Comparison of ENCODE assay signal across 8 cellular contexts in genomic region chr19:49497790-49498106, GRCh38. TPM values are rescaled to one million over a fixed set of nuclear protein-coding genes. Genes with fewer than 3 reads are reported as not detected.
DNase-seq lines count a peak whose midpoint lies in the region; ATAC-seq and TF ChIP-seq lines count a peak whose summit lies in the region.

No MANE protein-coding gene starts in this region.

- no peaks in the 10 kb centered on the region for H3K9me3 Mint-ChIP-seq in natural killer cell

- no peak overlapping the region for H2AFZ ChIP-seq in mammary epithelial cell (ENCODE audit: low read depth, low read length)

- H3K4me2 ChIP-seq in mammary epithelial cell (ENCODE audit: insufficient read depth, low read depth, low read length) = peak overlapping the region; percentile 79

- intact Hi-C loops in mammary epithelial cell (cut with micrococcal nuclease) = no loop called here
- intact Hi-C loops in natural killer cell (cut with micrococcal nuclease) = loop anchor here (2.0 kb wide), 1 partner anchor 45 kb away; the partner anchor contains the start of gene ALDH16A1
- intact Hi-C loops in posterior vena cava (cut with DNase I) = no loop called here

- peaks cover 56 to 65% of the 10 kb centered on the region in 2 donors for H3K4me1 Mint-ChIP-seq in natural killer cell

- H3K4me1 ChIP-seq in mammary epithelial cell (ENCODE audit: insufficient read depth, low read length) = peaks cover 12% of the 10 kb centered on the region

- dilution Hi-C loops in mammary epithelial cell (cut with HindIII; ENCODE audit: low sequenced_read_pairs) = no loop called here

- BruUV-seq in mammary epithelial cell (replicated peaks; lab: Mats Ljungman, UMichigan) = no TSS peak

- WGBS in mammary epithelial cell (ENCODE audit: low coverage, missing lambda C conversion rate) = 87% methylated on average over 11 of the region's 12 CpGs

- peaks cover 33% of the 10 kb centered on the region for H3K79me2 ChIP-seq in mammary epithelial cell (ENCODE audit: insufficient read depth, low read length)

- CTCF ChIA-PET in mammary epithelial cell (lab: Charles Lee; ENCODE audit: low non-redundant PET) = no interaction called here

- no peaks in the 10 kb centered on the region for H3K27me3 Mint-ChIP-seq in natural killer cell (ENCODE audit: low read depth in 2 of 2)

- peak overlapping the region; percentile 95 for H3K27ac ChIP-seq in mammary epithelial cell (ENCODE audit: insufficient read depth, low read depth, low read length)

- in situ Hi-C loops in mammary epithelial cell (cut with MboI; ENCODE audit: low sequenced_read_pairs in 2 of 2) (loop anchor here in 1 of 2 donors (5.0 kb wide), 1 partner anchor 180 kb away; the partner anchor contains the start of gene PRMT1), GM13976 (cut with MboI; ENCODE audit: low sequenced_read_pairs, unreplicated experiment) (no loop called here)

- peak overlapping the region; percentile 97 to 98 for H3K27ac Mint-ChIP-seq in natural killer cell

- H3K27me3 ChIP-seq in mammary epithelial cell (ENCODE audit: insufficient read depth, low read length) = no peaks in the 10 kb centered on the region

- H3K36me3 Mint-ChIP-seq in natural killer cell = peaks cover 4% of the 10 kb centered on the region

- H3K4me3 Mint-ChIP-seq in natural killer cell = peak overlapping the region; percentile 99

- peak overlapping the region; percentile 100 for H3K9ac ChIP-seq in mammary epithelial cell (ENCODE audit: insufficient read depth, low read length)

- peak overlapping the region; percentile 97 for H3K4me3 ChIP-seq in AG10803 (ENCODE audit: low read length)
- peak overlapping the region; percentile 72 for H3K4me3 ChIP-seq in LNCaP clone FGC (ENCODE audit: low read depth, low read length)
- peak overlapping the region; percentile 81 to 99 (median 98) for H3K4me3 ChIP-seq in mammary epithelial cell (replicated peaks in 1 of 3; ENCODE audit: insufficient read depth in 1 of 3, low read depth in 2 of 3, low read length in 3 of 3)

- peaks cover 21% of the 10 kb centered on the region for H3K36me3 ChIP-seq in mammary epithelial cell (ENCODE audit: insufficient read depth, low read length)

- no peaks in the 10 kb centered on the region for H4K20me1 ChIP-seq in mammary epithelial cell (ENCODE audit: insufficient read depth, low read length)

- H3K9me3 ChIP-seq in mammary epithelial cell (replicated peaks; ENCODE audit: insufficient read depth, low read length) = no peaks in the 10 kb centered on the region

- TF ChIP-seq CTCF in AG10803 (conservative IDR thresholded peaks at IDR 0.05; ENCODE audit: low read length) (no peak), LNCaP clone FGC (IDR thresholded peaks at IDR 0.05; ENCODE audit: control insufficient read depth, extremely low read depth, insufficient read depth) (no peak), mammary epithelial cell (conservative IDR thresholded peaks at IDR 0.05 in 1 of 2, IDR thresholded peaks at IDR 0.05 in 1 of 2; ENCODE audit: extremely low read depth in 1 of 2, insufficient read depth in 1 of 2, low read depth in 1 of 2, low read length in 2 of 2) (no peak), natural killer cell (IDR thresholded peaks at IDR 0.05) (no peak), GM13976 (IDR thresholded peaks at IDR 0.05; ENCODE audit: borderline replicate concordance, control extremely low read depth, extremely low read depth, insufficient read depth, missing control alignments) (no peak)

- no peak for ATAC-seq in natural killer cell

- DNase-seq in AG10803 (ENCODE audit: low read depth) = no peak
- no peak for DNase-seq in LNCaP clone FGC (ENCODE audit: low read depth)
- DNase-seq in mammary epithelial cell = no peak
- no peak for DNase-seq in natural killer cell
- DNase-seq in GM13976 (ENCODE audit: low spot score) = no peak
- no peak for DNase-seq in posterior vena cava (ENCODE audit: low spot score)
- DNase-seq in NCI-H446 (lab: John Stamatoyannopoulos, UW) = no peak
- DNase-seq in NCI-H2081 (lab: John Stamatoyannopoulos, UW) = no peak

RNA-seq across cellular contexts. Expression of gene RPS11, which starts 1.5 kb away (rescaled TPM):
- total RNA-seq in mammary epithelial cell (1,000 to 10,000 TPM; 1,466 to 1,899 TPM), natural killer cell (1,000 to 10,000 TPM; 1,427 to 1,714 (median 1,549) TPM), posterior vena cava (1,000 to 10,000 TPM; 1,242 to 1,344 TPM)
- 3,256 TPM for polyA plus RNA-seq in mammary epithelial cell
- 1,430 TPM for polyA minus RNA-seq in mammary epithelial cell

RNA-seq across cellular contexts. Expression of gene RPL13A, which starts 10.3 kb away (rescaled TPM):
- total RNA-seq in mammary epithelial cell = 1,000 to 10,000 TPM; 1,880 to 1,955 TPM
- 2,187 TPM for polyA plus RNA-seq in mammary epithelial cell
- polyA minus RNA-seq in mammary epithelial cell = 2,358 TPM
- 1,000 to 10,000 TPM; 1,881 to 2,284 (median 2,283) TPM for total RNA-seq in natural killer cell
- total RNA-seq in posterior vena cava = 1,000 to 10,000 TPM; 1,658 to 1,769 TPM

RNA-seq across cellular contexts. Expression of gene FCGRT, which starts 14.7 kb away (rescaled TPM):
- total RNA-seq in mammary epithelial cell = 10 to 100 TPM in 1 of 2 donors, 1 to 10 TPM in 1; 2.8 to 19.5 TPM
- polyA plus RNA-seq in mammary epithelial cell = 2.5 TPM
- not detected for polyA minus RNA-seq in mammary epithelial cell
- 10 to 100 TPM; 13.5 to 39.2 (median 19.9) TPM for total RNA-seq in natural killer cell
- total RNA-seq in posterior vena cava = 100 to 1,000 TPM; 192 to 304 TPM

RNA-seq across cellular contexts. Expression of gene FLT3LG, which starts 23.7 kb away (rescaled TPM):
- total RNA-seq in mammary epithelial cell (1 to 10 TPM in 1 of 2 donors, under 1 TPM in 1; 0.50 to 4.2 TPM), natural killer cell (10 to 100 TPM; 44.7 to 65.7 (median 64.8) TPM), posterior vena cava (10 to 100 TPM in 1 of 2 donors, 1 to 10 TPM in 1; 7.3 to 12.0 TPM)
- 1.7 TPM for polyA plus RNA-seq in mammary epithelial cell
- not detected for polyA minus RNA-seq in mammary epithelial cell

RNA-seq across cellular contexts. Expression of gene RCN3, which starts 30.1 kb away (rescaled TPM):
- under 1 TPM; 0.49 to 0.50 TPM for total RNA-seq in mammary epithelial cell
- 0.05 TPM for polyA plus RNA-seq in mammary epithelial cell
- polyA minus RNA-seq in mammary epithelial cell = not detected
- 1 to 10 TPM; 2.4 to 4.7 (median 3.0) TPM for total RNA-seq in natural killer cell
- 100 to 1,000 TPM in 1 of 2 donors, 10 to 100 TPM in 1; 94.0 to 128 TPM for total RNA-seq in posterior vena cava

Comparison
In these comparisons a context has a peak if more than half of its experiments do, and no peak if none do; other contexts are left out.
1. RNA of gene FCGRT, which starts 14.7 kb away (total RNA-seq): 192 to 304 TPM in posterior vena cava; 13.5 to 39.2 TPM in natural killer cell and 2.8 to 19.5 TPM in mammary epithelial cell; every median in the first group is over 4 times any median in the second.
2. Peak in every context shown above with its lines, with median percentiles within 50 percentile points of each other: H3K4me3 ChIP-seq.